In genomic region chr2:40488927-40489677, GRCh38 we compare ENCODE assay signal across 1 cellular context.
TF ChIP-seq lines count a peak whose summit lies in the region.

No MANE protein-coding gene starts in this region.

TF ChIP-seq in HepG2, 621 proteins besides CTCF, POLR2A, EP300 and RAD21:
- no peak for TF ChIP-seq ZNF770 (CRISPR knock-in tag; IDR thresholded peaks at IDR 0.05)
- TF ChIP-seq TBX3 (IDR thresholded peaks at IDR 0.05; ENCODE audit: borderline replicate concordance) = no peak
- peak; percentile 87; the same call in 1 of the 2 replicates for TF ChIP-seq IRF1 (CRISPR knock-in tag; IDR thresholded peaks at IDR 0.05; ENCODE audit: low read depth)
- TF ChIP-seq ZNF501 (CRISPR knock-in tag; IDR thresholded peaks at IDR 0.05) = no peak
- no peak for TF ChIP-seq ZNF446 (CRISPR knock-in tag; IDR thresholded peaks at IDR 0.05)
- no peak for TF ChIP-seq TBX2 (CRISPR knock-in tag; IDR thresholded peaks at IDR 0.05; ENCODE audit: borderline replicate concordance)
- TF ChIP-seq ZNF121 (CRISPR knock-in tag; IDR thresholded peaks at IDR 0.05) = peak; percentile 45; the same call in 1 of the 2 replicates
- peak; percentile 95 for TF ChIP-seq IRF2 (CRISPR knock-in tag; IDR thresholded peaks at IDR 0.05)
- 0 out of 2 replicates have a peak, but pooled peaks have one; percentile 43 for TF ChIP-seq ZNF670 (CRISPR knock-in tag; IDR thresholded peaks at IDR 0.05; ENCODE audit: borderline replicate concordance)
- peak; percentile 37; the same call in 1 of the 2 replicates for TF ChIP-seq SAP130 (CRISPR knock-in tag; IDR thresholded peaks at IDR 0.05; ENCODE audit: low read depth)
- TF ChIP-seq ZNF547 (CRISPR knock-in tag; IDR thresholded peaks at IDR 0.05) = no peak
